1 cellular context compared by ENCODE assay signal in genomic region chr17:35930211-35931065, GRCh38.
TF ChIP-seq lines count a peak whose summit lies in the region.

A gene with protein sequence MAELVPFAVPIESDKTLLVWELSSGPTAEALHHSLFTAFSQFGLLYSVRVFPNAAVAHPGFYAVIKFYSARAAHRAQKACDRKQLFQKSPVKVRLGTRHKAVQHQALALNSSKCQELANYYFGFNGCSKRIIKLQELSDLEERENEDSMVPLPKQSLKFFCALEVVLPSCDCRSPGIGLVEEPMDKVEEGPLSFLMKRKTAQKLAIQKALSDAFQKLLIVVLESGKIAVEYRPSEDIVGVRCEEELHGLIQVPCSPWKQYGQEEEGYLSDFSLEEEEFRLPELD (minus strand): TSS chr17:35930773. CDS start chr17:35930727, 46 bp downstream.

TF ChIP-seq in K562, 482 proteins besides CTCF, POLR2A, EP300 and RAD21 (continued from another document):
- TF ChIP-seq MGA (IDR thresholded peaks at IDR 0.05) (peak; percentile 92), ETV5 (CRISPR knock-in tag; IDR thresholded peaks at IDR 0.05; ENCODE audit: low read depth) (no peak), NFE2L1 (tag; IDR thresholded peaks at IDR 0.05; ENCODE audit: borderline replicate concordance, low read depth) (no peak), ATF7 (IDR thresholded peaks at IDR 0.05) (peak; percentile 50), SMC3 (conservative IDR thresholded peaks at IDR 0.05; ENCODE audit: insufficient read depth, low read depth, low read length) (0 out of 2 replicates have a peak, but pooled peaks have one; percentile 3), SMAD2 (IDR thresholded peaks at IDR 0.05; ENCODE audit: low read depth, low read length) (no peak), MTA1 (IDR thresholded peaks at IDR 0.05; ENCODE audit: borderline replicate concordance) (no peak), PHTF2 (CRISPR knock-in tag; IDR thresholded peaks at IDR 0.05) (no peak), NR2F6 (CRISPR knock-in tag; IDR thresholded peaks at IDR 0.05) (no peak), ESRRA (IDR thresholded peaks at IDR 0.05; ENCODE audit: borderline replicate concordance, low read depth) (peak; percentile 52; the same call in 1 of the 2 replicates), MEIS2 (IDR thresholded peaks at IDR 0.05; ENCODE audit: partially characterized antibody) (peak; percentile 93), PHF8 (IDR thresholded peaks at IDR 0.05; ENCODE audit: borderline replicate concordance, low read length) (peak; percentile 61; the same call in 1 of the 2 replicates), RHOXF2B (CRISPR knock-in tag; conservative IDR thresholded peaks at IDR 0.05) (0 out of 2 replicates have a peak, but pooled peaks have one; percentile 21), PHB (CRISPR knock-in tag; IDR thresholded peaks at IDR 0.05) (no peak), NCOA1 (IDR thresholded peaks at IDR 0.05; ENCODE audit: low read depth) (no peak), CC2D1A (IDR thresholded peaks at IDR 0.05) (0 out of 2 replicates have a peak, but pooled peaks have one; percentile 39), ZNF12 (CRISPR knock-in tag; IDR thresholded peaks at IDR 0.05) (no peak), TBL1XR1 (IDR thresholded peaks at IDR 0.05; ENCODE audit: low read length in 2 of 2) (no peak), RB1 (IDR thresholded peaks at IDR 0.05; ENCODE audit: low read depth) (peak; percentile 75; the same call in 1 of the 2 replicates), ETS2 (tag; IDR thresholded peaks at IDR 0.05; ENCODE audit: borderline replicate concordance, poor library complexity, severe bottlenecking) (no peak), HIVEP1 (CRISPR knock-in tag; IDR thresholded peaks at IDR 0.05) (no peak), FOXA1 (IDR thresholded peaks at IDR 0.05; ENCODE audit: borderline replicate concordance) (no peak), SUPT5H (IDR thresholded peaks at IDR 0.05) (peak; percentile 67), PML (IDR thresholded peaks at IDR 0.05; ENCODE audit: low read length) (peak; percentile 18; the same call in 1 of the 2 replicates), NR2C2 (CRISPR knock-in tag; IDR thresholded peaks at IDR 0.05) (0 out of 2 replicates have a peak, but pooled peaks have one; percentile 25), NR2C2 (tag; IDR thresholded peaks at IDR 0.05) (0 out of 2 replicates have a peak, but pooled peaks have one; percentile 34), ETV1 (tag; conservative IDR thresholded peaks at IDR 0.05; ENCODE audit: low read depth) (no peak; the same call in 1 of the 2 replicates), EP400 (IDR thresholded peaks at IDR 0.05) (peak; percentile 82), SETDB1 (IDR thresholded peaks at IDR 0.05; ENCODE audit: low read length) (no peak)
- TF ChIP-seq, protein P1, sequence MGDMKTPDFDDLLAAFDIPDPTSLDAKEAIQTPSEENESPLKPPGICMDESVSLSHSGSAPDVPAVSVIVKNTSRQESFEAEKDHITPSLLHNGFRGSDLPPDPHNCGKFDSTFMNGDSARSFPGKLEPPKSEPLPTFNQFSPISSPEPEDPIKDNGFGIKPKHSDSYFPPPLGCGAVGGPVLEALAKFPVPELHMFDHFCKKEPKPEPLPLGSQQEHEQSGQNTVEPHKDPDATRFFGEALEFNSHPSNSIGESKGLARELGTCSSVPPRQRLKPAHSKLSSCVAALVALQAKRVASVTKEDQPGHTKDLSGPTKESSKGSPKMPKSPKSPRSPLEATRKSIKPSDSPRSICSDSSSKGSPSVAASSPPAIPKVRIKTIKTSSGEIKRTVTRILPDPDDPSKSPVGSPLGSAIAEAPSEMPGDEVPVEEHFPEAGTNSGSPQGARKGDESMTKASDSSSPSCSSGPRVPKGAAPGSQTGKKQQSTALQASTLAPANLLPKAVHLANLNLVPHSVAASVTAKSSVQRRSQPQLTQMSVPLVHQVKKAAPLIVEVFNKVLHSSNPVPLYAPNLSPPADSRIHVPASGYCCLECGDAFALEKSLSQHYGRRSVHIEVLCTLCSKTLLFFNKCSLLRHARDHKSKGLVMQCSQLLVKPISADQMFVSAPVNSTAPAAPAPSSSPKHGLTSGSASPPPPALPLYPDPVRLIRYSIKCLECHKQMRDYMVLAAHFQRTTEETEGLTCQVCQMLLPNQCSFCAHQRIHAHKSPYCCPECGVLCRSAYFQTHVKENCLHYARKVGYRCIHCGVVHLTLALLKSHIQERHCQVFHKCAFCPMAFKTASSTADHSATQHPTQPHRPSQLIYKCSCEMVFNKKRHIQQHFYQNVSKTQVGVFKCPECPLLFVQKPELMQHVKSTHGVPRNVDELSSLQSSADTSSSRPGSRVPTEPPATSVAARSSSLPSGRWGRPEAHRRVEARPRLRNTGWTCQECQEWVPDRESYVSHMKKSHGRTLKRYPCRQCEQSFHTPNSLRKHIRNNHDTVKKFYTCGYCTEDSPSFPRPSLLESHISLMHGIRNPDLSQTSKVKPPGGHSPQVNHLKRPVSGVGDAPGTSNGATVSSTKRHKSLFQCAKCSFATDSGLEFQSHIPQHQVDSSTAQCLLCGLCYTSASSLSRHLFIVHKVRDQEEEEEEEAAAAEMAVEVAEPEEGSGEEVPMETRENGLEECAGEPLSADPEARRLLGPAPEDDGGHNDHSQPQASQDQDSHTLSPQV (IDR thresholded peaks at IDR 0.05) = peak; percentile 46; the same call in 1 of the 2 replicates
- TF ChIP-seq, protein P2, sequence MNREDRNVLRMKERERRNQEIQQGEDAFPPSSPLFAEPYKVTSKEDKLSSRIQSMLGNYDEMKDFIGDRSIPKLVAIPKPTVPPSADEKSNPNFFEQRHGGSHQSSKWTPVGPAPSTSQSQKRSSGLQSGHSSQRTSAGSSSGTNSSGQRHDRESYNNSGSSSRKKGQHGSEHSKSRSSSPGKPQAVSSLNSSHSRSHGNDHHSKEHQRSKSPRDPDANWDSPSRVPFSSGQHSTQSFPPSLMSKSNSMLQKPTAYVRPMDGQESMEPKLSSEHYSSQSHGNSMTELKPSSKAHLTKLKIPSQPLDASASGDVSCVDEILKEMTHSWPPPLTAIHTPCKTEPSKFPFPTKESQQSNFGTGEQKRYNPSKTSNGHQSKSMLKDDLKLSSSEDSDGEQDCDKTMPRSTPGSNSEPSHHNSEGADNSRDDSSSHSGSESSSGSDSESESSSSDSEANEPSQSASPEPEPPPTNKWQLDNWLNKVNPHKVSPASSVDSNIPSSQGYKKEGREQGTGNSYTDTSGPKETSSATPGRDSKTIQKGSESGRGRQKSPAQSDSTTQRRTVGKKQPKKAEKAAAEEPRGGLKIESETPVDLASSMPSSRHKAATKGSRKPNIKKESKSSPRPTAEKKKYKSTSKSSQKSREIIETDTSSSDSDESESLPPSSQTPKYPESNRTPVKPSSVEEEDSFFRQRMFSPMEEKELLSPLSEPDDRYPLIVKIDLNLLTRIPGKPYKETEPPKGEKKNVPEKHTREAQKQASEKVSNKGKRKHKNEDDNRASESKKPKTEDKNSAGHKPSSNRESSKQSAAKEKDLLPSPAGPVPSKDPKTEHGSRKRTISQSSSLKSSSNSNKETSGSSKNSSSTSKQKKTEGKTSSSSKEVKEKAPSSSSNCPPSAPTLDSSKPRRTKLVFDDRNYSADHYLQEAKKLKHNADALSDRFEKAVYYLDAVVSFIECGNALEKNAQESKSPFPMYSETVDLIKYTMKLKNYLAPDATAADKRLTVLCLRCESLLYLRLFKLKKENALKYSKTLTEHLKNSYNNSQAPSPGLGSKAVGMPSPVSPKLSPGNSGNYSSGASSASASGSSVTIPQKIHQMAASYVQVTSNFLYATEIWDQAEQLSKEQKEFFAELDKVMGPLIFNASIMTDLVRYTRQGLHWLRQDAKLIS (CRISPR knock-in tag; IDR thresholded peaks at IDR 0.05) = no peak
- TF ChIP-seq, protein P3, sequence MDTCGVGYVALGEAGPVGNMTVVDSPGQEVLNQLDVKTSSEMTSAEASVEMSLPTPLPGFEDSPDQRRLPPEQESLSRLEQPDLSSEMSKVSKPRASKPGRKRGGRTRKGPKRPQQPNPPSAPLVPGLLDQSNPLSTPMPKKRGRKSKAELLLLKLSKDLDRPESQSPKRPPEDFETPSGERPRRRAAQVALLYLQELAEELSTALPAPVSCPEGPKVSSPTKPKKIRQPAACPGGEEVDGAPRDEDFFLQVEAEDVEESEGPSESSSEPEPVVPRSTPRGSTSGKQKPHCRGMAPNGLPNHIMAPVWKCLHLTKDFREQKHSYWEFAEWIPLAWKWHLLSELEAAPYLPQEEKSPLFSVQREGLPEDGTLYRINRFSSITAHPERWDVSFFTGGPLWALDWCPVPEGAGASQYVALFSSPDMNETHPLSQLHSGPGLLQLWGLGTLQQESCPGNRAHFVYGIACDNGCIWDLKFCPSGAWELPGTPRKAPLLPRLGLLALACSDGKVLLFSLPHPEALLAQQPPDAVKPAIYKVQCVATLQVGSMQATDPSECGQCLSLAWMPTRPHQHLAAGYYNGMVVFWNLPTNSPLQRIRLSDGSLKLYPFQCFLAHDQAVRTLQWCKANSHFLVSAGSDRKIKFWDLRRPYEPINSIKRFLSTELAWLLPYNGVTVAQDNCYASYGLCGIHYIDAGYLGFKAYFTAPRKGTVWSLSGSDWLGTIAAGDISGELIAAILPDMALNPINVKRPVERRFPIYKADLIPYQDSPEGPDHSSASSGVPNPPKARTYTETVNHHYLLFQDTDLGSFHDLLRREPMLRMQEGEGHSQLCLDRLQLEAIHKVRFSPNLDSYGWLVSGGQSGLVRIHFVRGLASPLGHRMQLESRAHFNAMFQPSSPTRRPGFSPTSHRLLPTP (IDR thresholded peaks at IDR 0.05; ENCODE audit: borderline replicate concordance, extremely low read depth, insufficient read length) = no peak
- TF ChIP-seq, protein P4, sequence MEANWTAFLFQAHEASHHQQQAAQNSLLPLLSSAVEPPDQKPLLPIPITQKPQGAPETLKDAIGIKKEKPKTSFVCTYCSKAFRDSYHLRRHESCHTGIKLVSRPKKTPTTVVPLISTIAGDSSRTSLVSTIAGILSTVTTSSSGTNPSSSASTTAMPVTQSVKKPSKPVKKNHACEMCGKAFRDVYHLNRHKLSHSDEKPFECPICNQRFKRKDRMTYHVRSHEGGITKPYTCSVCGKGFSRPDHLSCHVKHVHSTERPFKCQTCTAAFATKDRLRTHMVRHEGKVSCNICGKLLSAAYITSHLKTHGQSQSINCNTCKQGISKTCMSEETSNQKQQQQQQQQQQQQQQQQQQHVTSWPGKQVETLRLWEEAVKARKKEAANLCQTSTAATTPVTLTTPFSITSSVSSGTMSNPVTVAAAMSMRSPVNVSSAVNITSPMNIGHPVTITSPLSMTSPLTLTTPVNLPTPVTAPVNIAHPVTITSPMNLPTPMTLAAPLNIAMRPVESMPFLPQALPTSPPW (CRISPR knock-in tag; IDR thresholded peaks at IDR 0.05) = peak; percentile 67
TF ChIP-seq in K562: peak in this region for 63.
